8 cellular contexts compared by ENCODE assay signal in genomic region chr14:105247715-105248367, GRCh38. TPM values are rescaled to one million over a fixed set of nuclear protein-coding genes. Genes with fewer than 3 reads are reported as not detected.
DNase-seq lines count a peak whose midpoint lies in the region; ATAC-seq and TF ChIP-seq lines count a peak whose summit lies in the region.

No MANE protein-coding gene starts in this region.

- ATAC-seq in HG03045 (IDR thresholded peaks at IDR 0.05; ENCODE audit: unreplicated experiment), result peak; percentile 6
- no peak for ATAC-seq in GM18870 (IDR thresholded peaks at IDR 0.05; ENCODE audit: unreplicated experiment)
- no peak for ATAC-seq in GM18498 (IDR thresholded peaks at IDR 0.05; ENCODE audit: unreplicated experiment)

- TF ChIP-seq CTCF in BJ (IDR thresholded peaks at IDR 0.05; ENCODE audit: insufficient read depth, low read depth, low read length), result no peak
- no peak for TF ChIP-seq CTCF in breast epithelium (IDR thresholded peaks at IDR 0.05)
- no peak for TF ChIP-seq CTCF in vagina (IDR thresholded peaks at IDR 0.05)

- DNase-seq in BJ (ENCODE audit: low read depth), result peak; percentile 3
- no peak for DNase-seq in breast epithelium (ENCODE audit: low spot score in 2 of 2)
- no peak for DNase-seq in mesendoderm
- DNase-seq in vagina (ENCODE audit: extremely low spot score in 2 of 2), result no peak
- DNase-seq in D341Med (ENCODE audit: low spot score), result no peak

- H3K4me2 ChIP-seq in mesendoderm (ENCODE audit: low read length), result peak overlapping the region; percentile 94

- no peak overlapping the region for H4K5ac ChIP-seq in mesendoderm (ENCODE audit: low read length)

- no peaks in the 10 kb centered on the region for H3K27me3 ChIP-seq in BJ (ENCODE audit: control insufficient read depth, insufficient read depth, low read length)
- H3K27me3 ChIP-seq in breast epithelium, result no peaks in the 10 kb centered on the region
- H3K27me3 ChIP-seq in mesendoderm (ENCODE audit: insufficient read depth, low read length, poor library complexity), result no peaks in the 10 kb centered on the region
- no peaks in the 10 kb centered on the region for H3K27me3 ChIP-seq in vagina

- peaks cover 8 to 10% of the 10 kb centered on the region in 2 donors for H3K4me1 ChIP-seq in breast epithelium
- no peaks in the 10 kb centered on the region for H3K4me1 ChIP-seq in mesendoderm (ENCODE audit: control insufficient read depth, low read depth, low read length)
- peaks cover 25% of the 10 kb centered on the region for H3K4me1 ChIP-seq in vagina

- POLR2A ChIA-PET in BJ (lab: Charles Lee), result no interaction called here

- H3K9me3 ChIP-seq in breast epithelium (no peaks in the 10 kb centered on the region), vagina (no peaks in the 10 kb centered on the region)

- no peak overlapping the region for H3K4ac ChIP-seq in mesendoderm (ENCODE audit: low read depth, low read length)

- no peak overlapping the region for H2AK5ac ChIP-seq in mesendoderm (ENCODE audit: low read length)

- H3K27ac ChIP-seq in breast epithelium (peak overlapping the region; percentile 87 to 99), mesendoderm (ENCODE audit: low read depth, low read length) (no peak overlapping the region), vagina (peak overlapping the region; percentile 65)

- no peak overlapping the region for H4K8ac ChIP-seq in mesendoderm (ENCODE audit: low read depth, low read length)

- peak overlapping the region; percentile 57 for H3K4me3 ChIP-seq in BJ (ENCODE audit: low read depth, low read length)
- H3K4me3 ChIP-seq in breast epithelium, result peak overlapping the region; percentile 51 to 88 (median 67)
- peak overlapping the region; percentile 53 for H3K4me3 ChIP-seq in mesendoderm (ENCODE audit: low read length)
- peak overlapping the region; percentile 53 to 74 for H3K4me3 ChIP-seq in vagina

- intact Hi-C loops in breast epithelium (cut with DNase I; ENCODE audit: low total_unique reads) (loop anchor here (10.0 kb wide), 1 partner anchor 67 kb away; the partner anchor contains the start of gene PACS2), vagina (cut with DNase I) (loop anchor here (10.0 kb wide), 1 partner anchor 47 kb away; no protein-coding TSS in a partner anchor)

- H3K36me3 ChIP-seq in BJ (ENCODE audit: control insufficient read depth, insufficient read depth, low read length), result peaks cover 18% of the 10 kb centered on the region
- H3K36me3 ChIP-seq in breast epithelium, result no peaks in the 10 kb centered on the region
- H3K36me3 ChIP-seq in mesendoderm (ENCODE audit: control insufficient read depth, insufficient read depth, low read length), result peaks cover 2% of the 10 kb centered on the region
- H3K36me3 ChIP-seq in vagina, result peaks cover 0 to 7% of the 10 kb centered on the region in 2 donors

- H2BK120ac ChIP-seq in mesendoderm (ENCODE audit: low read depth, low read length), result no peak overlapping the region

- H3K79me2 ChIP-seq in mesendoderm (ENCODE audit: control insufficient read depth, insufficient read depth, low read length), result no peaks in the 10 kb centered on the region

- peak overlapping the region; percentile 69 for H3K9ac ChIP-seq in mesendoderm (ENCODE audit: low read length)

- no peak overlapping the region for H2BK15ac ChIP-seq in mesendoderm (replicated peaks; ENCODE audit: low read depth)

- H3K18ac ChIP-seq in mesendoderm (ENCODE audit: low read length), result no peak overlapping the region

- H2BK5ac ChIP-seq in mesendoderm (ENCODE audit: low read length), result no peak overlapping the region

- H3K56ac ChIP-seq in mesendoderm (ENCODE audit: low read length), result peak overlapping the region; percentile 87

- TF ChIP-seq POLR2A in breast epithelium (IDR thresholded peaks at IDR 0.05) (no peak), vagina (IDR thresholded peaks at IDR 0.05) (no peak)

- no peak overlapping the region for H3K23ac ChIP-seq in mesendoderm (ENCODE audit: low read length)

- CTCF ChIA-PET in BJ (lab: Yijun Ruan, JAX), result interaction anchor here (0.6 to 1.6 kb wide), 5 partner anchors 11 to 125 kb away, joined by 3 to 4 read pairs (median 3); no protein-coding TSS in a partner anchor

- H3K79me1 ChIP-seq in mesendoderm (ENCODE audit: low read length), result peaks cover 2% of the 10 kb centered on the region

- no CpG with 5 or more reads among the region's 42 CpGs for WGBS in mesendoderm (ENCODE audit: extremely low coverage, insufficient coverage, low lambda C conversion rate)

RNA-seq across cellular contexts. Expression of gene BTBD6, which starts 0.5 kb away (rescaled TPM):
- polyA plus RNA-seq in BJ (2011; rRNA removed), result 32.6 and 41.9 TPM in 2 replicates
- polyA minus RNA-seq in BJ (2011; rRNA and poly(A)+ RNA removed), result 25.0 and 32.9 TPM in 2 replicates
- total RNA-seq in breast epithelium (10 to 100 TPM; 37.0 to 86.1 (median 41.0) TPM), vagina (45.9 TPM)
- 12.0 TPM for polyA plus RNA-seq in mesendoderm (2013, experiment 1 of 2)
- 12.3 TPM for polyA plus RNA-seq in mesendoderm (2013, experiment 2 of 2)

RNA-seq across cellular contexts. Expression of gene BRF1, which starts 53.0 kb away (rescaled TPM):
- 5.8 and 8.2 TPM in 2 replicates for polyA plus RNA-seq in BJ (2011; rRNA removed)
- polyA minus RNA-seq in BJ (2011; rRNA and poly(A)+ RNA removed), result 11.9 and 13.1 TPM in 2 replicates
- total RNA-seq in breast epithelium (10 to 100 TPM; 30.2 to 45.6 (median 38.6) TPM), vagina (64.6 TPM)
- polyA plus RNA-seq in mesendoderm (2013, experiment 1 of 2), result 7.2 TPM
- 7.2 TPM for polyA plus RNA-seq in mesendoderm (2013, experiment 2 of 2)
